In the genomic region with DNA sequence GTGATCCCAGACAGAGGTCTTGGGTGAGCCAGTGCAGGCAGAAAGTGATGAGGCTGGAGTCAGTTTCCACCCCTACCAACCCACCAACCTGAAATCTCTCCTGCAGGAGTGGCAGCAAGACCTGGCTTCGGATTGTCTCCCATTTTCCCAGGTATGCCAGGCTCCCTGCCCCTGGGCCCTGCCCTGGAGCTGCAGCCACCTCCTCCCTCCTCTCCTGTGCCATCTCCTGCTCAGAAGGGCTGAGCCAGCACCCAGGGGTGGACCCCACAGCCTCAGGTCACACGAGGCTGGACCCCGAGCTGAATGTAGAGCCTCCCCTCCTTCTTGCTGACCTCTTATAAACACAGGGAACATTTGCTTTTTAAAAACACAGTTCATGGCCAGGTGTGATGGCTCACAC, we compare ENCODE assay signal across 33 cellular contexts. TPM values are rescaled to one million over a fixed set of nuclear protein-coding genes. Genes with fewer than 3 reads are reported as not detected.
"Had no signal": no experiment of that assay in that cellular context is flagged by ENCODE, and none has a peak within 500 bp of the region (broad histone marks: within the 10 kb centered on the region; RNA-seq: fewer than 3 reads in every experiment).

No MANE protein-coding gene starts in this region.

- ATAC-seq: activated CD8-positive, alpha-beta memory T cell treated with anti-CD3 and anti-CD28 coated beads, Interleukin-2, amount 10 ng/mL, durations not matched to agents 7 days and 5 days; PC-3 had no signal

- DNase-seq: activated CD4-positive, alpha-beta memory T cell treated with anti-CD3 and anti-CD28 coated beads, Interleukin-2, amount 10 ng/mL, durations not matched to agents 7 days and 5 days; activated CD4-positive, alpha-beta T cell treated with anti-CD3 and anti-CD28 coated beads for 1 hour; activated CD4-positive, alpha-beta T cell treated with anti-CD3 and anti-CD28 coated beads for 48 hours; activated CD4-positive, CD25-positive, alpha-beta regulatory T cell; activated CD8-positive, alpha-beta memory T cell treated with anti-CD3 and anti-CD28 coated beads for 24 hours; activated CD8-positive, alpha-beta memory T cell treated with anti-CD3 and anti-CD28 coated beads, Interleukin-2, amount 10 ng/mL, durations not matched to agents 7 days and 5 days; activated CD8-positive, alpha-beta memory T cell treated with anti-CD3 and anti-CD28 coated beads, Interleukin-2, amount 50 U/mL, for 48 hours; activated effector memory CD4-positive, alpha-beta T cell treated with Interleukin-2 at 50 U/mL for 16 hours; activated naive CD4-positive, alpha-beta T cell treated with anti-CD3 and anti-CD28 coated beads, Interleukin-2, amount 50 U/mL, for 16 hours; activated naive CD8-positive, alpha-beta T cell treated with anti-CD3 and anti-CD28 coated beads for 36 hours; activated T-cell treated with anti-CD3 and anti-CD28 coated beads, Interleukin-2, amount 50 U/mL, for 48 hours; amniotic stem cell; Karpas-422; KBM-7; NCI-H1105 treated with DMSO at 0.1 percent for 48 hours; NCI-H146; NCI-H187; NCI-H2029 treated with DMSO at 0.1 percent for 48 hours; NCI-H2107; NCI-H2171; NCI-H510A; NCI-H526; NCI-H748 treated with DMSO at 0.1 percent for 48 hours; NK-92 treated with Interleukin-12 subunit alpha and Interleukin-12 subunit beta, amount 100 ng/mL, for 24 hours; PC-3; Right ventricle myocardium superior; SW 1271; T-helper 1 cell; T-helper 2 cell; T-helper 9 cell; WERI-Rb-1 had no signal

- H3K27ac ChIP-seq: Peyer's patch, WERI-Rb-1 had no signal

- H3K4me3 ChIP-seq: Peyer's patch had no signal

- H3K27me3 ChIP-seq: Peyer's patch had no signal

- H3K36me3 ChIP-seq: Peyer's patch, WERI-Rb-1 had no signal

- H3K9me3 ChIP-seq: Peyer's patch had no signal

RNA-seq across cellular contexts. Expression of a gene that starts 38.7 kb away (rescaled TPM):
- total RNA-seq: activated CD4-positive, alpha-beta memory T cell treated with anti-CD3 and anti-CD28 coated beads, Interleukin-2, amount 10 ng/mL, durations not matched to agents 7 days and 5 days; activated CD8-positive, alpha-beta memory T cell treated with anti-CD3 and anti-CD28 coated beads, Interleukin-2, amount 10 ng/mL, durations not matched to agents 7 days and 5 days; activated naive CD8-positive, alpha-beta T cell treated with anti-CD3 and anti-CD28 coated beads for 36 hours; MCF 10A had no signal
